In the genomic region with DNA sequence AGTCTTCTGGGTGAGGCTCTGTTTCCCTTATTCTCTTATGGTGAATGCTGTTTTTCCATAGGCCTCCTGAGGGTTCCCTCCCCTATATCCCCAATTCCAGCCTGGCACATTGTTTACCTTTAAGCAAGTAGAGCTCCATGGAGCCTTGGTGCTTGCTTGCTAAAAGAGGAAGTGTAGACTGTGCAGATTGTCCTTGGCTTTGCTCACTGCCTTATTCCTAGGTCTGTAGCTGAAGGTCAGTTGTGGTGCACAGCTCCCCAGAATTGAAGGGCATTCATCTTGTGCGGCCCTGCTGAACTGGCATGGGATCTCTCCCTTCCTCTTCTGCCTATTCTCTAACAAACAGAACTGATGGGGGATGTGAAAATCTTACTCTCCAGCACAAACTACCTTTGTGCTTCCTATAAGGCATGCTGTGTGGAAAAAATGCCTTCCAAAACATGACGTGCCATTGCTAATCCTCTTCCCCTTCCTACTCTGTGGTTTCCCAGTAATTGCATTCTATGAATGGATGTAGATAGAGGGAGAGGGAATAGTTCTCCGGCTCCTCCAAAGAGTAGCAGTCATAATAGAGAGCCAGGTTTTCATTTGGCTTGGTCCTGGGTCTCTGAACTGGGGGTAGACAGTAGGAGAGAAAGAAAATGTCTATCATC, we compare ENCODE assay signal across 15 cellular contexts. TPM values are rescaled to one million over a fixed set of nuclear protein-coding genes. Genes with fewer than 3 reads are reported as not detected.
DNase-seq lines count a peak whose midpoint lies in the region; TF ChIP-seq lines count a peak whose summit lies in the region.
"Had no signal": no experiment of that assay in that cellular context is flagged by ENCODE, and none has a peak within 500 bp of the region (broad histone marks: within the 10 kb centered on the region; RNA-seq: fewer than 3 reads in every experiment).

No MANE protein-coding gene starts in this region.

- H3K27me3 ChIP-seq in stomach: no peaks in the 10 kb centered on the region
- H3K27me3 ChIP-seq in vagina: no peaks in the 10 kb centered on the region
- H3K27me3 ChIP-seq: body of pancreas had no signal

- H3K9me3 ChIP-seq in stomach: no peaks in the 10 kb centered on the region
- no peaks in the 10 kb centered on the region for H3K9me3 ChIP-seq in vagina
- H3K9me3 ChIP-seq: body of pancreas had no signal

- no peak for TF ChIP-seq EP300 in stomach (IDR thresholded peaks at IDR 0.05)

- intact Hi-C loops in stomach (cut with DNase I; ENCODE audit: low total_unique reads): no loop called here
- intact Hi-C loops in vagina (cut with DNase I): no loop called here

- H3K4me1 ChIP-seq in stomach: peaks cover 23 to 65% (median 40%) of the 10 kb centered on the region in 4 donors
- peaks cover 23% of the 10 kb centered on the region for H3K4me1 ChIP-seq in vagina

- H3K36me3 ChIP-seq in stomach (peaks cover 0 to 7% (median 0%) of the 10 kb centered on the region in 4 donors), vagina (no peaks in the 10 kb centered on the region)

- H3K27ac ChIP-seq in stomach (peak overlapping the region in 4 of 5 donors; percentile 15 to 86 (median 68)), vagina (no peak overlapping the region)
- H3K27ac ChIP-seq: body of pancreas had no signal

- 55 to 76% (median 57%) methylated on average over 3 of the region's 3 CpGs for WGBS in stomach, 5 donors

- H3K4me3 ChIP-seq in fibroblast of the aortic adventitia (ENCODE audit: low read depth, low read length) (no peak overlapping the region), stomach (no peak overlapping the region), vagina (no peak overlapping the region), foreskin fibroblast (ENCODE audit: low read depth in 1 of 2, low read length in 2 of 2) (no peak overlapping the region)
- H3K4me3 ChIP-seq: body of pancreas had no signal

- TF ChIP-seq CTCF in fibroblast of the aortic adventitia (IDR thresholded peaks at IDR 0.05; ENCODE audit: insufficient read depth, low read length): no peak
- TF ChIP-seq CTCF in stomach (IDR thresholded peaks at IDR 0.05): no peak
- TF ChIP-seq CTCF in vagina (IDR thresholded peaks at IDR 0.05): no peak
- TF ChIP-seq CTCF in foreskin fibroblast (IDR thresholded peaks at IDR 0.05; ENCODE audit: low read depth, low read length): no peak

- no peak for TF ChIP-seq POLR2A in stomach (IDR thresholded peaks at IDR 0.05)
- no peak for TF ChIP-seq POLR2A in vagina (IDR thresholded peaks at IDR 0.05)

- DNase-seq in SIG-M5 treated with dmso at 0.1 percent for 504 hours (lab: John Stamatoyannopoulos, UW; ENCODE audit: unreplicated experiment): peak; percentile 40
- no peak for DNase-seq in SIG-M5 (lab: John Stamatoyannopoulos, UW)
- DNase-seq in SKM-1 treated with dmso at 0.1 percent for 144 hours (lab: John Stamatoyannopoulos, UW; ENCODE audit: unreplicated experiment): peak; percentile 27
- DNase-seq in fibroblast of the aortic adventitia (ENCODE audit: low read depth): peak; percentile 18
- no peak for DNase-seq in stomach
- DNase-seq in vagina (ENCODE audit: extremely low spot score in 2 of 2): no peak
- no peak for DNase-seq in foreskin fibroblast
- DNase-seq in NCI-H2081 treated with DMSO at 0.1 percent for 48 hours (lab: John Stamatoyannopoulos, UW): no peak
- DNase-seq: activated CD8-positive, alpha-beta T cell treated with anti-CD3 and anti-CD28 coated beads for 36 hours; activated effector memory CD4-positive, alpha-beta T cell treated with Interleukin-2 at 50 U/mL for 16 hours; body of pancreas; H7; NCI-H345 had no signal

RNA-seq across cellular contexts. Expression of a gene that starts 34.2 kb away (rescaled TPM):
- not detected in 2 replicates for total RNA-seq in fibroblast of the aortic adventitia (ENCODE audit: low replicate concordance)
- total RNA-seq in stomach: not detected
- polyA plus RNA-seq in stomach: not detected
- total RNA-seq in vagina: not detected
- total RNA-seq: activated CD8-positive, alpha-beta T cell treated with anti-CD3 and anti-CD28 coated beads for 36 hours; body of pancreas; H7; MCF 10A; neural crest cell had no signal

Comparison
In these comparisons a context has a peak if more than half of its experiments do, and no peak if none do; other contexts are left out.
1. DNase-seq: peak in SIG-M5 treated with dmso at 0.1 percent for 504 hours (single experiment), SKM-1 treated with dmso at 0.1 percent for 144 hours (single experiment) and fibroblast of the aortic adventitia (single experiment); none in SIG-M5 (single experiment), stomach (single experiment), vagina (0 of 2), foreskin fibroblast (0 of 2) and NCI-H2081 treated with DMSO at 0.1 percent for 48 hours (single experiment).